Comparison of ENCODE assay signal across 22 cellular contexts in genomic region chr3:154864947-154865346, GRCh38.
DNase-seq lines count a peak whose midpoint lies in the region; ATAC-seq and TF ChIP-seq lines count a peak whose summit lies in the region.
"Had no signal": no experiment of that assay in that cellular context is flagged by ENCODE, and none has a peak within 500 bp of the region (broad histone marks: within the 10 kb centered on the region; RNA-seq: fewer than 3 reads in every experiment).

No MANE protein-coding gene starts in this region.

- no peak overlapping the region for H2BK5ac ChIP-seq in mesenchymal stem cell (ENCODE audit: low read depth, low read length, poor library complexity, severe bottlenecking)

- no peaks in the 10 kb centered on the region for H3K79me1 ChIP-seq in mesenchymal stem cell (replicated peaks; ENCODE audit: low read length, poor library complexity, severe bottlenecking)

- no peak overlapping the region for H3K9ac ChIP-seq in mesenchymal stem cell (ENCODE audit: low read length)
- H3K9ac ChIP-seq: BLaER1 had no signal

- H4K91ac ChIP-seq in mesenchymal stem cell (ENCODE audit: low read length): no peak overlapping the region

- H3K14ac ChIP-seq in mesenchymal stem cell (ENCODE audit: low read length in 2 of 2): no peak overlapping the region

- H3K4me3 ChIP-seq in GM23338: no peak overlapping the region
- no peak overlapping the region for H3K4me3 ChIP-seq in mesenchymal stem cell (ENCODE audit: insufficient read depth in 1 of 2, low read depth in 1 of 2, low read length in 2 of 2)
- no peak overlapping the region for H3K4me3 ChIP-seq in esophagus squamous epithelium
- H3K4me3 ChIP-seq: BLaER1 had no signal

- TF ChIP-seq CTCF in GM23338 (conservative IDR thresholded peaks at IDR 0.05; ENCODE audit: low read depth in 2 of 2): no peak
- TF ChIP-seq CTCF in GM13977 (IDR thresholded peaks at IDR 0.05; ENCODE audit: extremely low read depth, insufficient read depth, missing control alignments): no peak
- TF ChIP-seq CTCF in esophagus squamous epithelium (IDR thresholded peaks at IDR 0.05): no peak

- H3K18ac ChIP-seq in mesenchymal stem cell (ENCODE audit: low read depth in 1 of 2, low read length in 2 of 2): no peak overlapping the region

- H3F3A ChIP-seq in GM23338 (replicated peaks; ENCODE audit: low read depth): no peaks in the 10 kb centered on the region

- no peak overlapping the region for H3K23ac ChIP-seq in mesenchymal stem cell (ENCODE audit: low read length in 2 of 2)

- 0 out of 2 replicates have a peak overlapping the region, but pooled peaks have one; percentile 37 for H3K27ac Mint-ChIP-seq in GM23338
- H3K27ac Mint-ChIP-seq: CD4-positive, CD25-positive, alpha-beta regulatory T cell had no signal

- no peaks in the 10 kb centered on the region for H3K9me2 ChIP-seq in GM23338 (ENCODE audit: insufficient read depth)

- no peak for ATAC-seq in GM23338

- H4K8ac ChIP-seq in mesenchymal stem cell (ENCODE audit: low read length): no peak overlapping the region

- no peaks in the 10 kb centered on the region for H3K79me2 ChIP-seq in GM23338 (replicated peaks; ENCODE audit: insufficient read depth)

- H2AFZ ChIP-seq in GM23338 (no peak overlapping the region), mesenchymal stem cell (ENCODE audit: low read depth, low read length) (no peak overlapping the region)

- intact Hi-C loops in esophagus squamous epithelium (cut with DNase I): no loop called here

- H3K36me3 ChIP-seq in GM23338 (ENCODE audit: insufficient read depth) (no peaks in the 10 kb centered on the region), mesenchymal stem cell (ENCODE audit: control insufficient read depth in 1 of 2, insufficient read depth in 2 of 2, low read depth in 1 of 2, low read length in 2 of 2) (no peaks in the 10 kb centered on the region), esophagus squamous epithelium (no peaks in the 10 kb centered on the region)
- H3K36me3 ChIP-seq: BLaER1 had no signal

- DNase-seq in AG20443 (ENCODE audit: low spot score) (peak; percentile 44), GM23338 (ENCODE audit: low spot score) (no peak), dedifferentiated amniotic fluid mesenchymal stem cell (ENCODE audit: extremely low spot score) (peak; percentile 24), mesenchymal stem cell (peak; percentile 6), GM13977 (ENCODE audit: low spot score) (no peak), esophagus squamous epithelium (lab: John Stamatoyannopoulos, UW) (no peak)
- DNase-seq in stimulated activated CD8-positive, alpha-beta memory T cell treated with anti-CD3 and anti-CD28 coated beads, Interleukin-4, amount 100 ng/mL, for 48 hours: no peak
- no peak for DNase-seq in activated naive CD4-positive, alpha-beta T cell treated with Interleukin-2 at 50 U/mL for 16 hours
- DNase-seq: CD4-positive, CD25-positive, alpha-beta regulatory T cell; HCEC 1CT; KG1; NCI-H1092 treated with DMSO at 0.1 percent for 48 hours; NCI-H1436; NCI-H187; NCI-H2081 treated with DMSO at 0.1 percent for 48 hours; NCI-H2171; NCI-H524; NCI-H774; NK-92 treated with Interleukin-12 subunit alpha and Interleukin-12 subunit beta, amount 100 ng/mL, for 24 hours; RPMI8226; SHP77 had no signal

- H3K36me3 Mint-ChIP-seq in GM23338 (ENCODE audit: low read depth): no peaks in the 10 kb centered on the region
- H3K36me3 Mint-ChIP-seq: CD4-positive, CD25-positive, alpha-beta regulatory T cell had no signal

- no peaks in the 10 kb centered on the region for H3K27me3 Mint-ChIP-seq in GM23338 (ENCODE audit: insufficient read depth, low read depth, poor library complexity)
- H3K27me3 Mint-ChIP-seq: CD4-positive, CD25-positive, alpha-beta regulatory T cell had no signal

- H3K27ac ChIP-seq in GM23338 (ENCODE audit: low read depth): no peak overlapping the region
- H3K27ac ChIP-seq in mesenchymal stem cell (ENCODE audit: low read length, poor library complexity, severe bottlenecking): no peak overlapping the region
- no peak overlapping the region for H3K27ac ChIP-seq in esophagus squamous epithelium
- H3K27ac ChIP-seq: BLaER1 had no signal

- no peaks in the 10 kb centered on the region for H3K4me1 ChIP-seq in GM23338 (ENCODE audit: insufficient read depth)
- no peaks in the 10 kb centered on the region for H3K4me1 ChIP-seq in mesenchymal stem cell (ENCODE audit: control insufficient read depth, insufficient read depth, low read depth, low read length)
- no peaks in the 10 kb centered on the region for H3K4me1 ChIP-seq in esophagus squamous epithelium

- H3K9me3 Mint-ChIP-seq in GM23338: no peaks in the 10 kb centered on the region

- WGBS in mesenchymal stem cell: no CpG with 5 or more reads among the region's 1 CpG
- WGBS in esophagus squamous epithelium, 2 donors: 43 to 55% methylated on average over 1 of the region's 1 CpG

- no peak for TF ChIP-seq POLR2A in esophagus squamous epithelium (IDR thresholded peaks at IDR 0.05)

- H3K4me2 ChIP-seq in GM23338 (no peak overlapping the region), mesenchymal stem cell (ENCODE audit: low read length, poor library complexity, severe bottlenecking) (no peak overlapping the region)
- H3K4me2 ChIP-seq: BLaER1 had no signal

- H2BK12ac ChIP-seq in mesenchymal stem cell (ENCODE audit: low read length in 2 of 2): no peak overlapping the region

- no peak overlapping the region for H2BK120ac ChIP-seq in mesenchymal stem cell (ENCODE audit: low read depth, low read length)

- H2AK5ac ChIP-seq in mesenchymal stem cell (ENCODE audit: low read length, severe bottlenecking): no peak overlapping the region

- H2BK15ac ChIP-seq in mesenchymal stem cell (ENCODE audit: low read depth, poor library complexity, severe bottlenecking): no peak overlapping the region

- H3K4me3 Mint-ChIP-seq in GM23338: no peak overlapping the region
- H3K4me3 Mint-ChIP-seq: CD4-positive, CD25-positive, alpha-beta regulatory T cell had no signal

- no peak overlapping the region for H3K4ac ChIP-seq in mesenchymal stem cell (ENCODE audit: low read depth in 1 of 2, low read length in 2 of 2)

- no peaks in the 10 kb centered on the region for H4K20me1 ChIP-seq in GM23338 (replicated peaks; ENCODE audit: insufficient read depth)
- H4K20me1 ChIP-seq: BLaER1 had no signal

- H3K9me3 ChIP-seq in mesenchymal stem cell (ENCODE audit: control insufficient read depth, low read length) (no peaks in the 10 kb centered on the region), esophagus squamous epithelium (no peaks in the 10 kb centered on the region)

- H3K27me3 ChIP-seq in GM23338 (ENCODE audit: insufficient read depth) (no peaks in the 10 kb centered on the region), mesenchymal stem cell (ENCODE audit: control insufficient read depth in 1 of 2, insufficient read depth in 1 of 2, low read length in 2 of 2) (no peaks in the 10 kb centered on the region), esophagus squamous epithelium (no peaks in the 10 kb centered on the region)
- H3K27me3 ChIP-seq: BLaER1 had no signal

- in situ Hi-C loops in GM13977 (cut with MboI; ENCODE audit: low pct_unique_long_range_greater_than_20kb, low sequenced_read_pairs, unreplicated experiment): no loop called here

- H3K4me1 Mint-ChIP-seq in GM23338: no peaks in the 10 kb centered on the region
- H3K4me1 Mint-ChIP-seq: CD4-positive, CD25-positive, alpha-beta regulatory T cell had no signal

TF ChIP-seq in GM23338, 12 proteins besides CTCF, POLR2A, EP300 and RAD21 (continues in another document):
- no peak for TF ChIP-seq EZH2 (IDR thresholded peaks at IDR 0.05; ENCODE audit: low read depth, unreplicated experiment)

Comparison
In these comparisons a context has a peak if more than half of its experiments do, and no peak if none do; other contexts are left out.
1. DNase-seq: peak in AG20443 (single experiment), dedifferentiated amniotic fluid mesenchymal stem cell (single experiment) and mesenchymal stem cell (single experiment); none in GM23338 (single experiment), GM13977 (single experiment), esophagus squamous epithelium (single experiment), stimulated activated CD8-positive, alpha-beta memory T cell treated with anti-CD3 and anti-CD28 coated beads, Interleukin-4, amount 100 ng/mL, for 48 hours (single experiment) and activated naive CD4-positive, alpha-beta T cell treated with Interleukin-2 at 50 U/mL for 16 hours (single experiment).